Comparison of ENCODE assay signal across 11 cellular contexts in the genomic region with DNA sequence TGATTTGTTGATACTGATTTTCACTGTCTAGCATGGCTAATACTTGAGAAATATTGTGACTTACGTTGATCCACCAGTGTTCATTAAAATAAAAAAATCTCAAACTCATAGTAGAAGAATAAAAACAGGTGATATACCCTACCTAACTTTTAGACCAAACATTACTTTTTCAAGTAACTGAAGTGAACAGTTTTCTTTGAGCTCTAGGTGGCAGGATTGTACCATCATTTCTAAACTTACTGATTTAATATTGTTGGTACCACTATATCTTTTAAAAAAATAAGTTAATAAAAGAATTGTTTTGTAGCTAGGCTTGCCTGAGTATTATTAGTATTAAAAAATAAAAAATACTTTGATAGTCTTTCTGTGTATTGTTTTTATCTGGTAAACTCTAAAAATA.
DNase-seq lines count a peak whose midpoint lies in the region; ATAC-seq and TF ChIP-seq lines count a peak whose summit lies in the region.
"Had no signal": no experiment of that assay in that cellular context is flagged by ENCODE, and none has a peak within 500 bp of the region (broad histone marks: within the 10 kb centered on the region; RNA-seq: fewer than 3 reads in every experiment).

No MANE protein-coding gene starts in this region.

- in situ Hi-C loops in ACHN (cut with HindIII; ENCODE audit: low pct_ligation_motif_present, low pct_unique_long_range_greater_than_20kb, low sequenced_read_pairs) = no loop called here

- DNase-seq in ACHN = peak; percentile 42
- DNase-seq in SW480 (ENCODE audit: low spot score) = peak; percentile 9
- peak; percentile 18 for DNase-seq in glomerular visceral epithelial cell (ENCODE audit: extremely low spot score)
- DNase-seq in activated gamma-delta T cell treated with Interleukin-2 at 50 U/mL for 16 hours = no peak
- DNase-seq in activated CD4-positive, alpha-beta T cell treated with anti-CD3 and anti-CD28 coated beads, Interleukin-2, amount 50 U/mL, for 4 hours = no peak
- no peak for DNase-seq in NCI-H2029 (lab: John Stamatoyannopoulos, UW)
- DNase-seq: effector memory CD8-positive, alpha-beta T cell; NCI-H1092 treated with DMSO at 0.1 percent for 48 hours had no signal

- no peak for ATAC-seq in HG03280 (IDR thresholded peaks at IDR 0.05; ENCODE audit: unreplicated experiment)
- ATAC-seq: activated CD4-positive, CD25-positive, alpha-beta regulatory T cell treated with anti-CD3 and anti-CD28 coated beads, Interleukin-2, amount 50 U/mL, for 24 hours; effector memory CD8-positive, alpha-beta T cell had no signal

- 0 out of 3 replicates have a peak, but pooled peaks have one; percentile 3 for TF ChIP-seq CTCF in GM12872 (IDR thresholded peaks at IDR 0.05; ENCODE audit: insufficient read depth, low read depth, low read length)

Comparison
In these comparisons a context has a peak if more than half of its experiments do, and no peak if none do; other contexts are left out.
1. DNase-seq: peak in ACHN (single experiment), SW480 (single experiment) and glomerular visceral epithelial cell (single experiment); none in activated gamma-delta T cell treated with Interleukin-2 at 50 U/mL for 16 hours (single experiment), activated CD4-positive, alpha-beta T cell treated with anti-CD3 and anti-CD28 coated beads, Interleukin-2, amount 50 U/mL, for 4 hours (0 of 2) and NCI-H2029 (single experiment).